Comparison of ENCODE assay signal across 10 cellular contexts in the genomic region with DNA sequence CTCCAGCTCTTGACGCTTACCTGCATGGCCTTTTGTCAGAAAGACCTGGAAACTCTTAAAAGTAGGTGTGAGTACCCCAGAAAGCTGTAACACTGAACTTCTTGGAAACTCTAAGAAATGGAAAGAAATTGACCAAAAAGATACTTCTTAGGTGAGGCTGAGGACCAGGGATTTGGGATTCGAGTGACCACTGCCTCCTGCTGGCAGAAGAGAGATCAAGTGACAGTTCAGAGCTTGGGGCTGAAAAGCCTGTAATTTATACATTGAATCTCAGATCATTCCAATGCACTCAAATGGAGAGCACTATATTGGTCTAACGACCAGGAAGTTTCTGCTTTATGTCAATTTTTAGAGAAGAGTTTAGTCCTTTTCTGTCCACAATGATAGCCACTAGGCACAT.
DNase-seq lines count a peak whose midpoint lies in the region; ATAC-seq and TF ChIP-seq lines count a peak whose summit lies in the region.
"Had no signal": no experiment of that assay in that cellular context is flagged by ENCODE, and none has a peak within 500 bp of the region (broad histone marks: within the 10 kb centered on the region; RNA-seq: fewer than 3 reads in every experiment).

No MANE protein-coding gene starts in this region.

- intact Hi-C loops in heart right ventricle (cut with DNase I) (loop anchor here in 3 of 10 donors (5.0 to 10.0 kb wide), 3 partner anchors 41 to 59 kb away; no protein-coding TSS in a partner anchor), stomach (cut with DNase I; ENCODE audit: low total_unique reads) (no loop called here), uterus (cut with DNase I; ENCODE audit: low total_unique reads) (no loop called here)

- H2AFZ ChIP-seq in SK-N-SH (ENCODE audit: low read depth): no peak overlapping the region

- ATAC-seq in heart right ventricle: no peak

- H4K20me1 ChIP-seq in SK-N-SH (ENCODE audit: insufficient read depth): no peaks in the 10 kb centered on the region
- H4K20me1 ChIP-seq: BLaER1 treated with 17β-estradiol and CSF1 and Interleukin-3, amounts not matched to agents 10 nM and 100 nM had no signal

- DNase-seq in heart right ventricle (no peak), right atrium auricular region (ENCODE audit: low spot score) (no peak), SK-N-SH (no peak), foreskin melanocyte (peak; percentile 42), RWPE1 (ENCODE audit: low spot score) (no peak), stomach (no peak), GM19240 (ENCODE audit: insufficient read length, low spot score) (no peak), uterus (no peak)
- DNase-seq: NCI-H226 had no signal

- H3K4me3 ChIP-seq in heart right ventricle (no peak overlapping the region), right atrium auricular region (no peak overlapping the region), SK-N-SH (ENCODE audit: low read depth in 2 of 2, low read length in 1 of 2) (peak overlapping the region in 1 of 2 experiments; percentile 40; a peak in 1 of 4 replicates), stomach (no peak overlapping the region), uterus (no peak overlapping the region)
- H3K4me3 ChIP-seq: BLaER1 treated with 17β-estradiol and CSF1 and Interleukin-3, amounts not matched to agents 10 nM and 100 nM had no signal

- H3K9ac ChIP-seq in SK-N-SH: no peak overlapping the region
- H3K9ac ChIP-seq: BLaER1 treated with 17β-estradiol and CSF1 and Interleukin-3, amounts not matched to agents 10 nM and 100 nM had no signal

- H3K36me3 ChIP-seq in heart right ventricle (no peaks in the 10 kb centered on the region), right atrium auricular region (no peaks in the 10 kb centered on the region), SK-N-SH (replicated peaks in 1 of 2; ENCODE audit: control insufficient read depth in 1 of 2, insufficient read depth in 2 of 2, low read length in 1 of 2) (no peaks in the 10 kb centered on the region), stomach (no peaks in the 10 kb centered on the region), uterus (no peaks in the 10 kb centered on the region)
- H3K36me3 ChIP-seq: BLaER1 treated with 17β-estradiol and CSF1 and Interleukin-3, amounts not matched to agents 10 nM and 100 nM had no signal

- peaks cover 0 to 9% (median 0%) of the 10 kb centered on the region in 7 donors for H3K27me3 ChIP-seq in heart right ventricle
- H3K27me3 ChIP-seq in right atrium auricular region: no peaks in the 10 kb centered on the region
- H3K27me3 ChIP-seq in SK-N-SH (ENCODE audit: insufficient read depth): no peaks in the 10 kb centered on the region; the same call in 1 of the 2 replicates
- peaks cover 0 to 3% (median 0%) of the 10 kb centered on the region in 3 donors for H3K27me3 ChIP-seq in stomach
- H3K27me3 ChIP-seq in uterus: no peaks in the 10 kb centered on the region

- CTCF ChIA-PET in SK-N-SH (lab: Yijun Ruan, JAX): interaction anchor here (0.7 to 2.1 kb wide), 11 partner anchors 9 to 115 kb away, joined by 3 to 9 read pairs (median 3); no protein-coding TSS in a partner anchor
- CTCF ChIA-PET in RWPE1 (lab: Yijun Ruan, JAX): interaction anchor here (1.0 kb wide), 1 partner anchor 38 kb away, joined by 4 read pairs; no protein-coding TSS in a partner anchor

- no peaks in the 10 kb centered on the region for H3F3A ChIP-seq in SK-N-SH (replicated peaks; ENCODE audit: insufficient read depth)

- H3K9me3 ChIP-seq in heart right ventricle (no peaks in the 10 kb centered on the region), right atrium auricular region (no peaks in the 10 kb centered on the region), SK-N-SH (no peaks in the 10 kb centered on the region), stomach (no peaks in the 10 kb centered on the region), uterus (no peaks in the 10 kb centered on the region)

- TF ChIP-seq CTCF in heart right ventricle (IDR thresholded peaks at IDR 0.05) (peak in 8 of 9 donors; percentile 18 to 61 (median 43)), right atrium auricular region (IDR thresholded peaks at IDR 0.05) (peak in 1 of 2 donors; percentile 46), SK-N-SH (IDR thresholded peaks at IDR 0.05) (peak; percentile 54), RWPE1 (conservative IDR thresholded peaks at IDR 0.05; ENCODE audit: low read depth) (no peak), stomach (IDR thresholded peaks at IDR 0.05) (peak in 2 of 7 experiments; percentile 13 to 23), uterus (IDR thresholded peaks at IDR 0.05) (peak in 1 of 4 experiments; percentile 11)

- WGBS in heart right ventricle, 2 donors: 52 to 54% methylated on average over 3 of the region's 3 CpGs
- WGBS in SK-N-SH (ENCODE audit: low lambda C conversion rate): 16% methylated on average over 3 of the region's 3 CpGs
- WGBS in stomach, 5 donors: 37 to 53% (median 41%) methylated on average over 3 of the region's 3 CpGs

- POLR2A ChIA-PET in SK-N-SH (lab: Yijun Ruan, JAX): no interaction called here
- POLR2A ChIA-PET in RWPE1 (lab: Yijun Ruan, JAX; ENCODE audit: low non-redundant PET): no interaction called here

- no peak for TF ChIP-seq EP300 in SK-N-SH (IDR thresholded peaks at IDR 0.05; ENCODE audit: borderline replicate concordance in 1 of 2, low read depth in 1 of 2, low read length in 1 of 2)
- no peak for TF ChIP-seq EP300 in stomach (IDR thresholded peaks at IDR 0.05)

- TF ChIP-seq RAD21 in SK-N-SH (IDR thresholded peaks at IDR 0.05; ENCODE audit: low read length): peak; percentile 54

- H3K27ac ChIP-seq in heart right ventricle (no peak overlapping the region), right atrium auricular region (no peak overlapping the region), SK-N-SH (ENCODE audit: low read depth in 2 of 2, low read length in 1 of 2) (no peak overlapping the region), RWPE1 (no peak overlapping the region), stomach (no peak overlapping the region), uterus (no peak overlapping the region)
- H3K27ac ChIP-seq: BLaER1 treated with 17β-estradiol and CSF1 and Interleukin-3, amounts not matched to agents 10 nM and 100 nM had no signal

- no peaks in the 10 kb centered on the region for H3K4me1 ChIP-seq in heart right ventricle
- no peaks in the 10 kb centered on the region for H3K4me1 ChIP-seq in right atrium auricular region
- H3K4me1 ChIP-seq in SK-N-SH (ENCODE audit: control insufficient read depth in 1 of 2, insufficient read depth in 2 of 2, low read depth in 1 of 2, low read length in 1 of 2): no peaks in the 10 kb centered on the region
- no peaks in the 10 kb centered on the region for H3K4me1 ChIP-seq in stomach
- no peaks in the 10 kb centered on the region for H3K4me1 ChIP-seq in uterus
- H3K4me1 ChIP-seq: BLaER1 treated with 17β-estradiol and CSF1 and Interleukin-3, amounts not matched to agents 10 nM and 100 nM had no signal

- no peaks in the 10 kb centered on the region for H3K79me2 ChIP-seq in SK-N-SH (ENCODE audit: insufficient read depth)

- no peaks in the 10 kb centered on the region for H3K9me2 ChIP-seq in SK-N-SH

- no peak overlapping the region for H3K4me2 ChIP-seq in SK-N-SH
- H3K4me2 ChIP-seq: BLaER1 treated with 17β-estradiol and CSF1 and Interleukin-3, amounts not matched to agents 10 nM and 100 nM had no signal

- TF ChIP-seq POLR2A in stomach (IDR thresholded peaks at IDR 0.05): no peak
- TF ChIP-seq POLR2A in uterus (IDR thresholded peaks at IDR 0.05): no peak

TF ChIP-seq in SK-N-SH, 30 proteins besides CTCF, POLR2A, EP300 and RAD21:
- peak; percentile 42 for TF ChIP-seq SMC3 (IDR thresholded peaks at IDR 0.05; ENCODE audit: low read depth, low read length)
- TF ChIP-seq NRF1 (IDR thresholded peaks at IDR 0.05; ENCODE audit: low read depth, low read length): no peak
- TF ChIP-seq POLR2AphosphoS5 (IDR thresholded peaks at IDR 0.05; ENCODE audit: low read depth, low read length): no peak
